Comparison of ENCODE assay signal across 18 cellular contexts in the genomic region with DNA sequence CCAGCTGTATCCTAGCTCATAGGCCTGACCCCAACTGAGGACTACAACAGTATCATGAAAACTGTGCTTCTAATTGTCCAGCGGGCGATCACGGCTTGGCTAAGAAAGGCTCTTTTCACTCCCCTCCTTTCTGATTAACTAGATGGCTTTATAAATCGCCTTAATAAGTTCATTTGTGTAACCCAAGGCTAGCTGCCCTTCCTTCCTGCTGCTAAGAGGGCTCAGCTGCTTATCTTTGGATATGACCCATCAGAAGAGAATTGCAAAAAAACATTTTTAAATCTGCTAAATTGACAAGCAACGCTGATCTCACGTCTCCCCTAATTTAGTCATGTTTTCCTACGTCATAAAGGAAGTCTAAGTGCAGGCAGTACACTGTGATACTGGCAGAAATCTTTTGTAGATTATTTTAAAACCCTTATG.
A peak's percentile ranks its signal among the peaks of the same experiment; 100 is the strongest.
DNase-seq lines count a peak whose midpoint lies in the region; ATAC-seq and TF ChIP-seq lines count a peak whose summit lies in the region.
"Had no signal": no experiment of that assay in that cellular context is flagged by ENCODE, and none has a peak within 500 bp of the region (broad histone marks: within the 10 kb centered on the region; RNA-seq: fewer than 3 reads in every experiment).

No MANE protein-coding gene starts in this region.

- H3K9me3 ChIP-seq in WERI-Rb-1 (ENCODE audit: severe bottlenecking), result no peaks in the 10 kb centered on the region
- H3K9me3 ChIP-seq: BE2C, mucosa of descending colon, pancreas had no signal

- peak overlapping the region; percentile 20 for H3K27ac ChIP-seq in WERI-Rb-1
- H3K27ac ChIP-seq: cardiac muscle cell, pancreas had no signal

- no peak for ATAC-seq in GM18498 (IDR thresholded peaks at IDR 0.05; ENCODE audit: unreplicated experiment)
- ATAC-seq: mucosa of descending colon, pancreas had no signal

- DNase-seq in LHCN-M2 (ENCODE audit: low read depth) (peak; percentile 36), WERI-Rb-1 (peak; percentile 84), fibroblast of pulmonary artery (ENCODE audit: low read depth) (peak; percentile 76), retina (peak; percentile 63), dedifferentiated amniotic fluid mesenchymal stem cell (ENCODE audit: extremely low spot score) (no peak)
- no peak for DNase-seq in effector CD4-positive, alpha-beta T cell
- DNase-seq: activated CD8-positive, alpha-beta memory T cell treated with anti-CD3 and anti-CD28 coated beads for 24 hours; activated naive CD8-positive, alpha-beta T cell treated with anti-CD3 and anti-CD28 coated beads for 36 hours; BE2C; Kasumi-1; kidney glomerular epithelial cell; mucosa of descending colon; NCI-H1417 treated with DMSO at 0.1 percent for 48 hours; pancreas; RPMI8226; small intestine had no signal

- H3K4me3 ChIP-seq in WERI-Rb-1 (ENCODE audit: low read depth, low read length) (no peak overlapping the region), fibroblast of pulmonary artery (replicated peaks; ENCODE audit: low read depth, low read length) (no peak overlapping the region)
- H3K4me3 ChIP-seq: cardiac muscle cell, mucosa of descending colon, pancreas had no signal

- H3K36me3 ChIP-seq in WERI-Rb-1, result no peaks in the 10 kb centered on the region
- H3K36me3 ChIP-seq: cardiac muscle cell, pancreas had no signal

- H3K27me3 ChIP-seq in WERI-Rb-1 (ENCODE audit: insufficient read depth, low read depth, severe bottlenecking), result no peaks in the 10 kb centered on the region
- H3K27me3 ChIP-seq: BE2C, cardiac muscle cell, pancreas had no signal

- TF ChIP-seq CTCF in WERI-Rb-1 (IDR thresholded peaks at IDR 0.05; ENCODE audit: low read depth, low read length), result no peak
- TF ChIP-seq CTCF in fibroblast of pulmonary artery (IDR thresholded peaks at IDR 0.05; ENCODE audit: low read length, missing control alignments), result no peak

Comparison
In these comparisons a context has a peak if more than half of its experiments do, and no peak if none do; other contexts are left out.
1. DNase-seq: peak in LHCN-M2 (single experiment), WERI-Rb-1 (single experiment), fibroblast of pulmonary artery (single experiment) and retina (single experiment); none in effector CD4-positive, alpha-beta T cell (single experiment) and dedifferentiated amniotic fluid mesenchymal stem cell (single experiment).